In genomic region chr3:141399979-141400971, GRCh38 we compare ENCODE assay signal across 10 cellular contexts. TPM values are rescaled to one million over a fixed set of nuclear protein-coding genes. Genes with fewer than 3 reads are reported as not detected.
DNase-seq lines count a peak whose midpoint lies in the region; ATAC-seq and TF ChIP-seq lines count a peak whose summit lies in the region.
"Had no signal": no experiment of that assay in that cellular context is flagged by ENCODE, and none has a peak within 500 bp of the region (broad histone marks: within the 10 kb centered on the region; RNA-seq: fewer than 3 reads in every experiment).

No MANE protein-coding gene starts in this region.

- no peak overlapping the region for H3K4me3 ChIP-seq in left lung

- H3K9me3 ChIP-seq in left lung = peaks cover 0 to 9% of the 10 kb centered on the region in 2 donors

- intact Hi-C loops in activated CD4-positive, alpha-beta T cell treated with anti-CD3 and anti-CD28 coated beads, Interleukin-2, amount 10 ng/mL, durations not matched to agents 24 days and 14 days (cut with micrococcal nuclease) = loop anchor here (5.0 kb wide), 1 partner anchor 42 kb away; no protein-coding TSS in a partner anchor
- intact Hi-C loops in activated B cell treated with CpG ODN at 0.5 μM for 24 hours (cut with micrococcal nuclease) (loop anchor here (1.0 to 5.0 kb wide), 3 partner anchors 12 to 42 kb away; no protein-coding TSS in a partner anchor), left lung (cut with DNase I) (no loop called here)

- ATAC-seq in activated B cell treated with CpG ODN at 0.5 μM for 24 hours (ENCODE audit: low read depth) (no peak), left lung (peak; percentile 25), HG03175 (IDR thresholded peaks at IDR 0.05; ENCODE audit: unreplicated experiment) (no peak)

- H3K27me3 Mint-ChIP-seq in activated CD4-positive, alpha-beta T cell treated with anti-CD3 and anti-CD28 coated beads, Interleukin-2, amount 10 ng/mL, durations not matched to agents 7 days and 5 days = no peaks in the 10 kb centered on the region
- H3K27me3 Mint-ChIP-seq in activated CD4-positive, alpha-beta T cell treated with anti-CD3 and anti-CD28 coated beads, Interleukin-2, amount 10 ng/mL, durations not matched to agents 24 days and 14 days = no peaks in the 10 kb centered on the region
- no peaks in the 10 kb centered on the region for H3K27me3 Mint-ChIP-seq in activated B cell treated with CpG ODN at 0.5 μM for 24 hours

- TF ChIP-seq CTCF in activated B cell treated with CpG ODN at 0.5 μM for 24 hours (IDR thresholded peaks at IDR 0.05) (no peak), left lung (IDR thresholded peaks at IDR 0.05) (no peak)

- peak overlapping the region; percentile 90 to 99 for H3K27ac ChIP-seq in left lung
- H3K27ac ChIP-seq in temporal lobe (ENCODE audit: low read depth, low read length) = peak overlapping the region; percentile 37

- H3K4me1 ChIP-seq in left lung = peaks cover 8 to 49% of the 10 kb centered on the region in 2 donors

- no peak overlapping the region for H3K27ac Mint-ChIP-seq in activated CD4-positive, alpha-beta T cell treated with anti-CD3 and anti-CD28 coated beads, Interleukin-2, amount 10 ng/mL, durations not matched to agents 7 days and 5 days
- H3K27ac Mint-ChIP-seq in activated CD4-positive, alpha-beta T cell treated with anti-CD3 and anti-CD28 coated beads, Interleukin-2, amount 10 ng/mL, durations not matched to agents 24 days and 14 days = no peak overlapping the region
- H3K27ac Mint-ChIP-seq in activated B cell treated with CpG ODN at 0.5 μM for 24 hours = peak overlapping the region; percentile 6

- peaks cover 19% of the 10 kb centered on the region for H3K36me3 Mint-ChIP-seq in activated CD4-positive, alpha-beta T cell treated with anti-CD3 and anti-CD28 coated beads, Interleukin-2, amount 10 ng/mL, durations not matched to agents 7 days and 5 days (ENCODE audit: low read depth)
- peaks cover 10% of the 10 kb centered on the region for H3K36me3 Mint-ChIP-seq in activated CD4-positive, alpha-beta T cell treated with anti-CD3 and anti-CD28 coated beads, Interleukin-2, amount 10 ng/mL, durations not matched to agents 24 days and 14 days (ENCODE audit: low read depth)
- peaks cover 25% of the 10 kb centered on the region for H3K36me3 Mint-ChIP-seq in activated B cell treated with CpG ODN at 0.5 μM for 24 hours (ENCODE audit: low read depth)

- H3K27me3 ChIP-seq in left lung = no peaks in the 10 kb centered on the region

- H3K4me1 Mint-ChIP-seq in activated CD4-positive, alpha-beta T cell treated with anti-CD3 and anti-CD28 coated beads, Interleukin-2, amount 10 ng/mL, durations not matched to agents 7 days and 5 days = peaks cover 27% of the 10 kb centered on the region
- peaks cover 13% of the 10 kb centered on the region for H3K4me1 Mint-ChIP-seq in activated CD4-positive, alpha-beta T cell treated with anti-CD3 and anti-CD28 coated beads, Interleukin-2, amount 10 ng/mL, durations not matched to agents 24 days and 14 days
- H3K4me1 Mint-ChIP-seq in activated B cell treated with CpG ODN at 0.5 μM for 24 hours = peaks cover 41% of the 10 kb centered on the region

- H3K36me3 ChIP-seq in left lung = peaks cover 0 to 28% of the 10 kb centered on the region in 2 donors

- no peak for DNase-seq in activated CD4-positive, alpha-beta T cell treated with anti-CD3 and anti-CD28 coated beads, Interleukin-2, amount 10 ng/mL, durations not matched to agents 7 days and 5 days
- DNase-seq in activated CD4-positive, alpha-beta T cell treated with anti-CD3 and anti-CD28 coated beads, Interleukin-2, amount 10 ng/mL, durations not matched to agents 24 days and 14 days = no peak
- no peak for DNase-seq in activated B cell treated with CpG ODN at 0.5 μM for 24 hours
- no peak for DNase-seq in left lung
- DNase-seq in glomerular visceral epithelial cell (ENCODE audit: extremely low spot score) = no peak
- DNase-seq in ureter (ENCODE audit: low spot score) = no peak
- DNase-seq: NCI-H1417 treated with DMSO at 0.1 percent for 48 hours; stimulated activated CD4-positive, alpha-beta T cell treated with anti-CD3 and anti-CD28 coated beads, Interleukin-2, amount 100 ng/mL, for 24 hours had no signal

- CTCF ChIA-PET in activated CD4-positive, alpha-beta T cell treated with anti-CD3 and anti-CD28 coated beads, Interleukin-2, amount 10 ng/mL, durations not matched to agents 7 days and 5 days (lab: Charles Lee) = interaction anchor here (1.2 to 2.0 kb wide), 3 partner anchors 10 to 12 kb away, joined by 3 to 7 read pairs (median 4); no protein-coding TSS in a partner anchor
- CTCF ChIA-PET in activated B cell treated with CpG ODN at 0.5 μM for 24 hours (lab: Charles Lee) = interaction anchor here (1.3 kb wide), 1 partner anchor 28 kb away, joined by 3 read pairs; no protein-coding TSS in a partner anchor

- POLR2A ChIA-PET in activated CD4-positive, alpha-beta T cell treated with anti-CD3 and anti-CD28 coated beads, Interleukin-2, amount 10 ng/mL, durations not matched to agents 7 days and 5 days (lab: Charles Lee) = no interaction called here
- POLR2A ChIA-PET in activated B cell treated with CpG ODN at 0.5 μM for 24 hours (lab: Charles Lee) = interaction anchor here (1.4 to 4.9 kb wide), 6 partner anchors 8 to 88 kb away, joined by 3 to 39 read pairs (median 20); no protein-coding TSS in a partner anchor

- peaks cover 11% of the 10 kb centered on the region for H3K9me3 Mint-ChIP-seq in activated CD4-positive, alpha-beta T cell treated with anti-CD3 and anti-CD28 coated beads, Interleukin-2, amount 10 ng/mL, durations not matched to agents 7 days and 5 days
- peaks cover 6% of the 10 kb centered on the region for H3K9me3 Mint-ChIP-seq in activated CD4-positive, alpha-beta T cell treated with anti-CD3 and anti-CD28 coated beads, Interleukin-2, amount 10 ng/mL, durations not matched to agents 24 days and 14 days
- H3K9me3 Mint-ChIP-seq in activated B cell treated with CpG ODN at 0.5 μM for 24 hours = peaks cover 8% of the 10 kb centered on the region

- peak overlapping the region; percentile 10 for H3K4me3 Mint-ChIP-seq in activated CD4-positive, alpha-beta T cell treated with anti-CD3 and anti-CD28 coated beads, Interleukin-2, amount 10 ng/mL, durations not matched to agents 7 days and 5 days
- H3K4me3 Mint-ChIP-seq in activated CD4-positive, alpha-beta T cell treated with anti-CD3 and anti-CD28 coated beads, Interleukin-2, amount 10 ng/mL, durations not matched to agents 24 days and 14 days = no peak overlapping the region
- H3K4me3 Mint-ChIP-seq in activated B cell treated with CpG ODN at 0.5 μM for 24 hours = peak overlapping the region; percentile 19

RNA-seq across cellular contexts. Expression of gene ZBTB38, which starts 32.0 kb away (rescaled TPM):
- total RNA-seq in activated CD4-positive, alpha-beta T cell treated with anti-CD3 and anti-CD28 coated beads, Interleukin-2, amount 10 ng/mL, durations not matched to agents 7 days and 5 days = 10 to 100 TPM; 20.0 to 26.1 TPM
- 14.5 and 17.8 TPM in 2 replicates for total RNA-seq in activated CD4-positive, alpha-beta T cell treated with anti-CD3 and anti-CD28 coated beads, Interleukin-2, amount 10 ng/mL, durations not matched to agents 24 days and 14 days
- total RNA-seq in activated B cell treated with CpG ODN at 0.5 μM for 24 hours = 39.5 and 45.2 TPM in 2 replicates
- 10 to 100 TPM; 84.0 to 91.4 TPM for total RNA-seq in left lung
- total RNA-seq in temporal lobe = 117 TPM
- total RNA-seq in ureter = 121 TPM

Comparison
In these comparisons a context has a peak if more than half of its experiments do, and no peak if none do; other contexts are left out.
1. intact Hi-C loops: an anchor here in activated CD4-positive, alpha-beta T cell treated with anti-CD3 and anti-CD28 coated beads, Interleukin-2, amount 10 ng/mL, durations not matched to agents 24 days and 14 days (5.0 kb wide) and activated B cell treated with CpG ODN at 0.5 μM for 24 hours (1.0 to 5.0 kb wide); none called in left lung.